ENCODE assay signal across 1 cellular context in genomic region chr2:233061591-233062446, GRCh38.
TF ChIP-seq lines count a peak whose summit lies in the region.

No MANE protein-coding gene starts in this region.

TF ChIP-seq in HepG2, 621 proteins besides CTCF, POLR2A, EP300 and RAD21 (continued from another document and continues in another):
- TF ChIP-seq, protein P1, sequence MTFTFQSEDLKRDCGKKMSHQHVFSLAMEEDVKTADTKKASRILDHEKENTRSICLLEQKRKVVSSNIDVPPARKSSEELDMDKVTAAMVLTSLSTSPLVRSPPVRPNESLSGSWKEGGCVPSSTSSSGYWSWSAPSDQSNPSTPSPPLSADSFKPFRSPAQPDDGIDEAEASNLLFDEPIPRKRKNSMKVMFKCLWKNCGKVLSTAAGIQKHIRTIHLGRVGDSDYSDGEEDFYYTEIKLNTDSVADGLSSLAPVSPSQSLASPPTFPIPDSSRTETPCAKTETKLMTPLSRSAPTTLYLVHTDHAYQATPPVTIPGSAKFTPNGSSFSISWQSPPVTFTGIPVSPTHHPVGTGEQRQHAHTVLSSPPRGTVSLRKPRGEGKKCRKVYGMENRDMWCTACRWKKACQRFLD (CRISPR knock-in tag; IDR thresholded peaks at IDR 0.05; ENCODE audit: borderline replicate concordance) = no peak
- TF ChIP-seq MYC (CRISPR knock-in tag; IDR thresholded peaks at IDR 0.05; ENCODE audit: borderline replicate concordance) = peak; percentile 79
- 0 out of 2 replicates have a peak, but pooled peaks have one; percentile 39 for TF ChIP-seq SMYD3 (CRISPR knock-in tag; IDR thresholded peaks at IDR 0.05)
- no peak for TF ChIP-seq ZNF33A (CRISPR knock-in tag; IDR thresholded peaks at IDR 0.05; ENCODE audit: borderline replicate concordance)
- TF ChIP-seq ZNF530 (CRISPR knock-in tag; IDR thresholded peaks at IDR 0.05; ENCODE audit: low read depth) = no peak
- TF ChIP-seq SIN3A (IDR thresholded peaks at IDR 0.05; ENCODE audit: borderline replicate concordance, low read depth, low read length) = peak; percentile 88
- no peak for TF ChIP-seq PHB2 (IDR thresholded peaks at IDR 0.05; ENCODE audit: partially characterized antibody)
- TF ChIP-seq CREBL2 (CRISPR knock-in tag; IDR thresholded peaks at IDR 0.05; ENCODE audit: borderline replicate concordance) = no peak
- peak; percentile 94 for TF ChIP-seq FOXK2 (IDR thresholded peaks at IDR 0.05)
- TF ChIP-seq, protein P2, sequence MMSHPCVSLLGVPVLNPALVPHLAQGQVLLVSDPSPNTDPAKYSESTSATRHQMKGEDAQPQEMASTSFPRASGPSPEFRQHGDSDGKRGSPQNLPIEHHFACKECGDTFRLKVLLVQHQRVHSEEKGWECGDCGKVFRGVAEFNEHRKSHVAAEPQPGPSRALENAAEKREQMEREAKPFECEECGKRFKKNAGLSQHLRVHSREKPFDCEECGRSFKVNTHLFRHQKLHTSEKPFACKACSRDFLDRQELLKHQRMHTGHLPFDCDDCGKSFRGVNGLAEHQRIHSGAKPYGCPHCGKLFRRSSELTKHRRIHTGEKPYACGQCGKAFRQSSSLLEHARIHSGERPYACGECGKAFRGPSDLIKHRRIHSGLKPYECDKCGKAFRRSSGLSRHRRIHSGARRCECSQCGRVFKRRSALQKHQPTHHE (CRISPR knock-in tag; IDR thresholded peaks at IDR 0.05; ENCODE audit: borderline replicate concordance) = peak; percentile 95; the same call in 1 of the 2 replicates
- peak; percentile 68 for TF ChIP-seq GATAD1 (CRISPR knock-in tag; IDR thresholded peaks at IDR 0.05)
- TF ChIP-seq ZNF775 (CRISPR knock-in tag; IDR thresholded peaks at IDR 0.05; ENCODE audit: borderline replicate concordance) = no peak
- 0 out of 2 replicates have a peak, but pooled peaks have one; percentile 72 for TF ChIP-seq ZNF430 (CRISPR knock-in tag; IDR thresholded peaks at IDR 0.05)
- no peak for TF ChIP-seq ZNF672 (CRISPR knock-in tag; IDR thresholded peaks at IDR 0.05)
- no peak for TF ChIP-seq JARID2 (CRISPR knock-in tag; IDR thresholded peaks at IDR 0.05; ENCODE audit: insufficient replicate concordance)
- no peak for TF ChIP-seq HOXA7 (CRISPR knock-in tag; IDR thresholded peaks at IDR 0.05)
- TF ChIP-seq ZNF740 (CRISPR knock-in tag; IDR thresholded peaks at IDR 0.05) = 0 out of 2 replicates have a peak, but pooled peaks have one; percentile 17
- no peak; the same call in 1 of the 2 replicates for TF ChIP-seq ZNF24 (IDR thresholded peaks at IDR 0.05)
- TF ChIP-seq ZNF878 (CRISPR knock-in tag; IDR thresholded peaks at IDR 0.05) = no peak
- TF ChIP-seq KDM6A (CRISPR knock-in tag; IDR thresholded peaks at IDR 0.05; ENCODE audit: low read depth) = peak; percentile 55; the same call in 1 of the 2 replicates
- TF ChIP-seq PRPF4 (IDR thresholded peaks at IDR 0.05; ENCODE audit: low read depth, low read length, poor library complexity, severe bottlenecking) = no peak
- TF ChIP-seq, protein P3, sequence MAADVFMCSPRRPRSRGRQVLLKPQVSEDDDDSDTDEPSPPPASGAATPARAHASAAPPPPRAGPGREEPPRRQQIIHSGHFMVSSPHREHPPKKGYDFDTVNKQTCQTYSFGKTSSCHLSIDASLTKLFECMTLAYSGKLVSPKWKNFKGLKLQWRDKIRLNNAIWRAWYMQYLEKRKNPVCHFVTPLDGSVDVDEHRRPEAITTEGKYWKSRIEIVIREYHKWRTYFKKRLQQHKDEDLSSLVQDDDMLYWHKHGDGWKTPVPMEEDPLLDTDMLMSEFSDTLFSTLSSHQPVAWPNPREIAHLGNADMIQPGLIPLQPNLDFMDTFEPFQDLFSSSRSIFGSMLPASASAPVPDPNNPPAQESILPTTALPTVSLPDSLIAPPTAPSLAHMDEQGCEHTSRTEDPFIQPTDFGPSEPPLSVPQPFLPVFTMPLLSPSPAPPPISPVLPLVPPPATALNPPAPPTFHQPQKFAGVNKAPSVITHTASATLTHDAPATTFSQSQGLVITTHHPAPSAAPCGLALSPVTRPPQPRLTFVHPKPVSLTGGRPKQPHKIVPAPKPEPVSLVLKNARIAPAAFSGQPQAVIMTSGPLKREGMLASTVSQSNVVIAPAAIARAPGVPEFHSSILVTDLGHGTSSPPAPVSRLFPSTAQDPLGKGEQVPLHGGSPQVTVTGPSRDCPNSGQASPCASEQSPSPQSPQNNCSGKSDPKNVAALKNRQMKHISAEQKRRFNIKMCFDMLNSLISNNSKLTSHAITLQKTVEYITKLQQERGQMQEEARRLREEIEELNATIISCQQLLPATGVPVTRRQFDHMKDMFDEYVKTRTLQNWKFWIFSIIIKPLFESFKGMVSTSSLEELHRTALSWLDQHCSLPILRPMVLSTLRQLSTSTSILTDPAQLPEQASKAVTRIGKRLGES (CRISPR knock-in tag; IDR thresholded peaks at IDR 0.05; ENCODE audit: borderline replicate concordance) = no peak
- no peak for TF ChIP-seq EHMT2 (IDR thresholded peaks at IDR 0.05; ENCODE audit: borderline replicate concordance, low read depth, low read length)
- TF ChIP-seq, protein P4, sequence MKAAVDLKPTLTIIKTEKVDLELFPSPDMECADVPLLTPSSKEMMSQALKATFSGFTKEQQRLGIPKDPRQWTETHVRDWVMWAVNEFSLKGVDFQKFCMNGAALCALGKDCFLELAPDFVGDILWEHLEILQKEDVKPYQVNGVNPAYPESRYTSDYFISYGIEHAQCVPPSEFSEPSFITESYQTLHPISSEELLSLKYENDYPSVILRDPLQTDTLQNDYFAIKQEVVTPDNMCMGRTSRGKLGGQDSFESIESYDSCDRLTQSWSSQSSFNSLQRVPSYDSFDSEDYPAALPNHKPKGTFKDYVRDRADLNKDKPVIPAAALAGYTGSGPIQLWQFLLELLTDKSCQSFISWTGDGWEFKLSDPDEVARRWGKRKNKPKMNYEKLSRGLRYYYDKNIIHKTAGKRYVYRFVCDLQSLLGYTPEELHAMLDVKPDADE (CRISPR knock-in tag; IDR thresholded peaks at IDR 0.05) = no peak
- no peak for TF ChIP-seq NKX3-1 (CRISPR knock-in tag; IDR thresholded peaks at IDR 0.05)
- TF ChIP-seq ZNF570 (CRISPR knock-in tag; IDR thresholded peaks at IDR 0.05; ENCODE audit: borderline replicate concordance) = no peak
- no peak for TF ChIP-seq ZNF780A (CRISPR knock-in tag; IDR thresholded peaks at IDR 0.05)
- TF ChIP-seq, protein P5, sequence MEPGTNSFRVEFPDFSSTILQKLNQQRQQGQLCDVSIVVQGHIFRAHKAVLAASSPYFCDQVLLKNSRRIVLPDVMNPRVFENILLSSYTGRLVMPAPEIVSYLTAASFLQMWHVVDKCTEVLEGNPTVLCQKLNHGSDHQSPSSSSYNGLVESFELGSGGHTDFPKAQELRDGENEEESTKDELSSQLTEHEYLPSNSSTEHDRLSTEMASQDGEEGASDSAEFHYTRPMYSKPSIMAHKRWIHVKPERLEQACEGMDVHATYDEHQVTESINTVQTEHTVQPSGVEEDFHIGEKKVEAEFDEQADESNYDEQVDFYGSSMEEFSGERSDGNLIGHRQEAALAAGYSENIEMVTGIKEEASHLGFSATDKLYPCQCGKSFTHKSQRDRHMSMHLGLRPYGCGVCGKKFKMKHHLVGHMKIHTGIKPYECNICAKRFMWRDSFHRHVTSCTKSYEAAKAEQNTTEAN (CRISPR knock-in tag; conservative IDR thresholded peaks at IDR 0.05) = peak; percentile 53
- no peak for TF ChIP-seq DR1 (CRISPR knock-in tag; IDR thresholded peaks at IDR 0.05)
- TF ChIP-seq ZNF207 (IDR thresholded peaks at IDR 0.05; ENCODE audit: borderline replicate concordance) = no peak
- TF ChIP-seq ZNF710 (CRISPR knock-in tag; IDR thresholded peaks at IDR 0.05; ENCODE audit: borderline replicate concordance) = peak; percentile 74; the same call in 1 of the 2 replicates
- TF ChIP-seq ATF1 (CRISPR knock-in tag; IDR thresholded peaks at IDR 0.05) = no peak
- TF ChIP-seq SP140L (CRISPR knock-in tag; IDR thresholded peaks at IDR 0.05; ENCODE audit: borderline replicate concordance) = no peak; the same call in 1 of the 2 replicates
- TF ChIP-seq HES4 (CRISPR knock-in tag; IDR thresholded peaks at IDR 0.05; ENCODE audit: borderline replicate concordance) = peak; percentile 57; the same call in 1 of the 2 replicates
- TF ChIP-seq, protein P6, sequence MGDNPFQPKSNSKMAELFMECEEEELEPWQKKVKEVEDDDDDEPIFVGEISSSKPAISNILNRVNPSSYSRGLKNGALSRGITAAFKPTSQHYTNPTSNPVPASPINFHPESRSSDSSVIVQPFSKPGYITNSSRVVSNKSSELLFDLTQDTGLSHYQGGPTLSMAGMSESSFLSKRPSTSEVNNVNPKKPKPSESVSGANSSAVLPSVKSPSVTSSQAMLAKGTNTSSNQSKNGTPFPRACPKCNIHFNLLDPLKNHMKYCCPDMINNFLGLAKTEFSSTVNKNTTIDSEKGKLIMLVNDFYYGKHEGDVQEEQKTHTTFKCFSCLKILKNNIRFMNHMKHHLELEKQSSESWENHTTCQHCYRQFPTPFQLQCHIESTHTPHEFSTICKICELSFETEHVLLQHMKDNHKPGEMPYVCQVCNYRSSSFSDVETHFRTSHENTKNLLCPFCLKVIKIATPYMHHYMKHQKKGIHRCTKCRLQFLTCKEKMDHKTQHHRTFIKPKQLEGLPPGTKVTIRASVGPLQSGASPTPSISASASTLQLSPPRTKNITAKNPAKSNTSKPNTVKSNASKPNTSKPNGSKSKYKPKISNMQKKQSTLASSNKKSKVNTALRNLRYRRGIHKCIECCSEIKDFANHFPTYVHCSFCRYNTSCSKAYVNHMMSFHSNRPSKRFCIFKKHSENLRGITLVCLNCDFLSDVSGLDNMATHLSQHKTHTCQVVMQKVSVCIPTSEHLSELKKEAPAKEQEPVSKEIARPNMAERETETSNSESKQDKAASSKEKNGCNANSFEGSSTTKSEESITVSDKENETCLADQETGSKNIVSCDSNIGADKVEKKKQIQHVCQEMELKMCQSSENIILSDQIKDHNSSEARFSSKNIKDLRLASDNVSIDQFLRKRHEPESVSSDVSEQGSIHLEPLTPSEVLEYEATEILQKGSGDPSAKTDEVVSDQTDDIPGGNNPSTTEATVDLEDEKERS (CRISPR knock-in tag; IDR thresholded peaks at IDR 0.05) = 0 out of 2 replicates have a peak, but pooled peaks have one; percentile 79
- 0 out of 2 replicates have a peak, but pooled peaks have one; percentile 20 for TF ChIP-seq ATF7-NPFF (CRISPR knock-in tag; IDR thresholded peaks at IDR 0.05; ENCODE audit: low read depth)
- TF ChIP-seq NCOR1 (IDR thresholded peaks at IDR 0.05; ENCODE audit: borderline replicate concordance, low read length) = peak; percentile 65; the same call in 1 of the 2 replicates
- TF ChIP-seq KLF13 (CRISPR knock-in tag; IDR thresholded peaks at IDR 0.05) = no peak
- peak; percentile 82 for TF ChIP-seq ZNF605 (CRISPR knock-in tag; IDR thresholded peaks at IDR 0.05)
- TF ChIP-seq JUND (CRISPR knock-in tag; IDR thresholded peaks at IDR 0.05) = no peak; the same call in 1 of the 2 replicates
- no peak for TF ChIP-seq ZNF354B (CRISPR knock-in tag; IDR thresholded peaks at IDR 0.05)
- no peak for TF ChIP-seq NFE2 (CRISPR knock-in tag; IDR thresholded peaks at IDR 0.05)
- TF ChIP-seq, protein P7, sequence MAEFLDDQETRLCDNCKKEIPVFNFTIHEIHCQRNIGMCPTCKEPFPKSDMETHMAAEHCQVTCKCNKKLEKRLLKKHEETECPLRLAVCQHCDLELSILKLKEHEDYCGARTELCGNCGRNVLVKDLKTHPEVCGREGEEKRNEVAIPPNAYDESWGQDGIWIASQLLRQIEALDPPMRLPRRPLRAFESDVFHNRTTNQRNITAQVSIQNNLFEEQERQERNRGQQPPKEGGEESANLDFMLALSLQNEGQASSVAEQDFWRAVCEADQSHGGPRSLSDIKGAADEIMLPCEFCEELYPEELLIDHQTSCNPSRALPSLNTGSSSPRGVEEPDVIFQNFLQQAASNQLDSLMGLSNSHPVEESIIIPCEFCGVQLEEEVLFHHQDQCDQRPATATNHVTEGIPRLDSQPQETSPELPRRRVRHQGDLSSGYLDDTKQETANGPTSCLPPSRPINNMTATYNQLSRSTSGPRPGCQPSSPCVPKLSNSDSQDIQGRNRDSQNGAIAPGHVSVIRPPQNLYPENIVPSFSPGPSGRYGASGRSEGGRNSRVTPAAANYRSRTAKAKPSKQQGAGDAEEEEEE (CRISPR knock-in tag; IDR thresholded peaks at IDR 0.05; ENCODE audit: borderline replicate concordance) = no peak
